18 cellular contexts compared by ENCODE assay signal in genomic region chr5:59832577-59833301, GRCh38.
"Had no signal": no experiment of that assay in that cellular context is flagged by ENCODE, and none has a peak within 500 bp of the region (broad histone marks: within the 10 kb centered on the region; RNA-seq: fewer than 3 reads in every experiment).

No MANE protein-coding gene starts in this region.

- H3K4me3 ChIP-seq: gastrocnemius medialis, heart right ventricle, lung, neural progenitor cell, pancreas, sigmoid colon, thyroid gland had no signal

- ATAC-seq: effector memory CD8-positive, alpha-beta T cell; gastrocnemius medialis; heart right ventricle; left colon; pancreas; stimulated activated memory B cell treated with anti-CD40 and anti-IgM and Interleukin-4, amounts not matched to agents 10 μg/mL and 1 μg/mL and 100 μg/mL, for 72 hours had no signal

- H3K9ac ChIP-seq: neural progenitor cell had no signal

- DNase-seq: activated CD4-positive, CD25-positive, alpha-beta regulatory T cell treated with anti-CD3 and anti-CD28 coated beads, Interleukin-2, amount 50 U/mL, for 72 hours; activated naive CD4-positive, alpha-beta T cell; activated T-cell treated with anti-CD3 and anti-CD28 coated beads for 4 hours; anterior cingulate cortex; cerebellar nuclear complex; effector memory CD8-positive, alpha-beta T cell; gastrocnemius medialis; heart right ventricle; left colon; midbrain; naive B cell; pancreas; sigmoid colon; stimulated activated CD4-positive, alpha-beta T cell treated with anti-CD3 and anti-CD28 coated beads, Interleukin-2, amount 100 ng/mL, for 48 hours; thyroid gland had no signal

- H3K4me1 ChIP-seq: gastrocnemius medialis, neural progenitor cell, pancreas, sigmoid colon, thyroid gland had no signal

- H3K27ac ChIP-seq: gastrocnemius medialis, heart right ventricle, neural progenitor cell, pancreas, sigmoid colon, thyroid gland had no signal

- H3K9me3 ChIP-seq: gastrocnemius medialis, heart right ventricle, pancreas, sigmoid colon, thyroid gland had no signal

- H3K27me3 ChIP-seq: gastrocnemius medialis, heart right ventricle, neural progenitor cell, pancreas, sigmoid colon, thyroid gland had no signal

- H3K36me3 ChIP-seq: gastrocnemius medialis, heart right ventricle, neural progenitor cell, pancreas, sigmoid colon, thyroid gland had no signal
